ENCODE assay signal across 20 cellular contexts in genomic region chr10:129718548-129719414, GRCh38.
"Had no signal": no experiment of that assay in that cellular context is flagged by ENCODE, and none has a peak within 500 bp of the region (broad histone marks: within the 10 kb centered on the region; RNA-seq: fewer than 3 reads in every experiment).

No MANE protein-coding gene starts in this region.

- H3K27ac Mint-ChIP-seq: activated naive CD4-positive, alpha-beta T cell treated with anti-CD3 and anti-CD28 coated beads, Interleukin-2, amount 50 U/mL, for 72 hours; dendritic cell treated with granulocyte-macrophage colony-stimulating factor and Interleukin-4, amounts not matched to agents 40 ng/mL and 50 ng/mL, for 4 days; effector memory CD8-positive, alpha-beta T cell; natural killer cell treated with Interleukin-12 subunit alpha and Interleukin-12 subunit beta and Interleukin-15 and Interleukin-18, amount 100 ng/mL, for 72 hours had no signal

- H3K9me3 Mint-ChIP-seq: dendritic cell treated with granulocyte-macrophage colony-stimulating factor and Interleukin-4, amounts not matched to agents 40 ng/mL and 50 ng/mL, for 4 days had no signal

- H3K4me2 ChIP-seq: hepatocyte had no signal

- H3K36me3 ChIP-seq: prostate gland, thoracic aorta had no signal

- H3K27me3 ChIP-seq: hepatocyte, stomach had no signal

- H3K4me1 ChIP-seq: prostate gland, stomach had no signal

- H3K9me3 ChIP-seq: prostate gland had no signal

- H3K27me3 Mint-ChIP-seq: central memory CD8-positive, alpha-beta T cell; dendritic cell treated with granulocyte-macrophage colony-stimulating factor and Interleukin-4, amounts not matched to agents 40 ng/mL and 50 ng/mL, for 4 days; effector memory CD8-positive, alpha-beta T cell; natural killer cell treated with Interleukin-12 subunit alpha and Interleukin-12 subunit beta and Interleukin-15 and Interleukin-18, amount 100 ng/mL, for 72 hours had no signal

- DNase-seq: activated CD4-positive, alpha-beta T cell treated with anti-CD3 and anti-CD28 coated beads, Interleukin-2, amount 50 U/mL, for 4 hours; activated CD4-positive, CD25-positive, alpha-beta regulatory T cell treated with anti-CD3 and anti-CD28 coated beads, Interleukin-2, amount 50 U/mL, for 72 hours; activated gamma-delta T cell; effector memory CD8-positive, alpha-beta T cell; erythroblast; kidney; occipital lobe; stimulated activated CD4-positive, alpha-beta T cell treated with anti-CD3 and anti-CD28 coated beads, Interleukin-2, amount 100 ng/mL, for 24 hours; stomach; T-helper 1 cell; T1000 had no signal

- H3K4me3 ChIP-seq: hepatocyte, prostate gland, stomach, thoracic aorta had no signal

- ATAC-seq: activated naive CD4-positive, alpha-beta T cell treated with anti-CD3 and anti-CD28 coated beads, Interleukin-2, amount 50 U/mL, for 72 hours; effector memory CD8-positive, alpha-beta T cell; sciatic nerve; SK-N-SH treated with all-trans-retinoic acid at 6 μM for 48 hours had no signal

- H3K4me1 Mint-ChIP-seq: central memory CD8-positive, alpha-beta T cell had no signal

- H3K4me3 Mint-ChIP-seq: central memory CD8-positive, alpha-beta T cell; dendritic cell treated with granulocyte-macrophage colony-stimulating factor and Interleukin-4, amounts not matched to agents 40 ng/mL and 50 ng/mL, for 4 days; effector memory CD8-positive, alpha-beta T cell; natural killer cell treated with Interleukin-12 subunit alpha and Interleukin-12 subunit beta and Interleukin-15 and Interleukin-18, amount 100 ng/mL, for 72 hours had no signal

- H2AFZ ChIP-seq: hepatocyte had no signal

- H3K27ac ChIP-seq: hepatocyte, prostate gland, stomach, thoracic aorta had no signal
